13 cellular contexts compared by ENCODE assay signal in the genomic region with DNA sequence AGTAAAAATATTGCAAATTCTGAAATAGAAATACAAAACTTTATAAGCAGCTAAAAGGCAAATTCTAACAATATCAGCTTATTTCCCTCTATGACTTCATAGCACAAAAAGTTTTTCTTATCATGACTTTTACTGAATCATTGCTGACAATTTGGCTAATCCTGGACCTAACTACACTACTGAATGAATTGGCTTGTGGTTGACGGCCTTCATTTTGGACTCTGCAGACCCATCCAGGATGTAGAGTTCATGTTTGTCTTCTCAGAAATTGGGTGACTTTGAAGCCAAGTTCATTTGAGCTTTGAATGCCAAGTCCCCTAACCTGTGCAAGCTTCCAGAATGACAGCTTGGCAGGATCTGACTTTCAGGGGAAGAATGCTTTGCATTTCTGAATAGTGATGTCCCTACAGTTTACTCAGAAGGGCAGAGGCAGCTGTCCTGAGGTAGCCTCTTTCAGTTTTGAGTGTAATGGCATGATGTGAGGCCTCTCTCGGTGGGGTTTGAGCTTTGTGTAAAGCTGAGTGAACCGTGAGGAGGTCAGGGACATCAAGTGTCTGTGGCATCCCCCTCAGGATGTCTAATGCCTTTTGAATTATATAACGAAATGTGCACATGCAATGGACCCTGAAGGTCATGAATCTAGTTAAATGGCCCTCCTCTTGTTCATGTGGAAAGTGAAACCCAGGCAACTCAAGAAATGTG. TPM values are rescaled to one million over a fixed set of nuclear protein-coding genes. Genes with fewer than 3 reads are reported as not detected.
DNase-seq lines count a peak whose midpoint lies in the region; ATAC-seq and TF ChIP-seq lines count a peak whose summit lies in the region.
"Had no signal": no experiment of that assay in that cellular context is flagged by ENCODE, and none has a peak within 500 bp of the region (broad histone marks: within the 10 kb centered on the region; RNA-seq: fewer than 3 reads in every experiment).

No MANE protein-coding gene starts in this region.

- peaks cover 51% of the 10 kb centered on the region for H3K4me1 Mint-ChIP-seq in HFFc6 (ENCODE audit: low read depth)
- H3K4me1 Mint-ChIP-seq in activated CD4-positive, alpha-beta T cell treated with anti-CD3 and anti-CD28 coated beads, Interleukin-2, amount 10 ng/mL, durations not matched to agents 24 days and 14 days: no peaks in the 10 kb centered on the region

- 58 to 62% methylated on average over 4 of the region's 4 CpGs for whole genome bisulfite sequencing in heart right ventricle, 2 donors
- WGBS in spleen, 5 donors: 54 to 70% (median 63%) methylated on average over 4 of the region's 4 CpGs

- H3K4me3 ChIP-seq in GM12864 (ENCODE audit: low read depth, low read length): no peak overlapping the region
- H3K4me3 ChIP-seq in heart right ventricle: no peak overlapping the region
- no peak overlapping the region for H3K4me3 ChIP-seq in spleen
- H3K4me3 ChIP-seq: esophagus squamous epithelium, upper lobe of right lung had no signal

- H3K27me3 ChIP-seq in heart right ventricle: no peaks in the 10 kb centered on the region
- H3K27me3 ChIP-seq in spleen (replicated peaks in 1 of 7): no peaks in the 10 kb centered on the region
- H3K27me3 ChIP-seq: esophagus squamous epithelium, upper lobe of right lung had no signal

- peak overlapping the region; percentile 84 for H3K27ac Mint-ChIP-seq in HFFc6
- H3K27ac Mint-ChIP-seq in activated CD4-positive, alpha-beta T cell treated with anti-CD3 and anti-CD28 coated beads, Interleukin-2, amount 10 ng/mL, durations not matched to agents 24 days and 14 days: no peak overlapping the region

- H3K36me3 ChIP-seq in heart right ventricle (peaks cover 0 to 51% (median 0%) of the 10 kb centered on the region in 9 donors), spleen (no peaks in the 10 kb centered on the region)
- H3K36me3 ChIP-seq: esophagus squamous epithelium had no signal

- ATAC-seq in heart right ventricle: peak in 5 of 8 donors; percentile 29 to 63 (median 59)
- ATAC-seq: upper lobe of right lung had no signal

- peak; percentile 5 for DNase-seq in GM12864 (ENCODE audit: low read depth)
- DNase-seq in HFFc6: peak; percentile 41
- peak; percentile 17 for DNase-seq in NCI-H526 treated with DMSO at 0.1 percent for 48 hours (lab: John Stamatoyannopoulos, UW)
- DNase-seq in heart right ventricle: no peak
- DNase-seq in spleen: no peak
- no peak for DNase-seq in NCI-H748 treated with DMSO at 0.1 percent for 48 hours (lab: John Stamatoyannopoulos, UW)
- DNase-seq in SHP77 treated with DMSO at 0.1 percent for 48 hours (lab: John Stamatoyannopoulos, UW): no peak
- no peak for DNase-seq in activated CD4-positive, alpha-beta T cell treated with anti-CD3 and anti-CD28 coated beads, Interleukin-2, amount 10 ng/mL, durations not matched to agents 24 days and 14 days
- DNase-seq: esophagus squamous epithelium, GDM1, NCI-H1105 treated with DMSO at 0.1 percent for 48 hours, T-helper 9 cell, upper lobe of right lung had no signal

- no peaks in the 10 kb centered on the region for H3K27me3 Mint-ChIP-seq in HFFc6 (ENCODE audit: insufficient read depth)
- no peaks in the 10 kb centered on the region for H3K27me3 Mint-ChIP-seq in activated CD4-positive, alpha-beta T cell treated with anti-CD3 and anti-CD28 coated beads, Interleukin-2, amount 10 ng/mL, durations not matched to agents 24 days and 14 days

- no peaks in the 10 kb centered on the region for H3K9me3 Mint-ChIP-seq in HFFc6
- no peaks in the 10 kb centered on the region for H3K9me3 Mint-ChIP-seq in activated CD4-positive, alpha-beta T cell treated with anti-CD3 and anti-CD28 coated beads, Interleukin-2, amount 10 ng/mL, durations not matched to agents 24 days and 14 days

- no peak for TF ChIP-seq CTCF in GM12864 (IDR thresholded peaks at IDR 0.05; ENCODE audit: low read depth, low read length, missing control alignments)
- no peak for TF ChIP-seq CTCF in HFFc6 (IDR thresholded peaks at IDR 0.05)
- no peak for TF ChIP-seq CTCF in heart right ventricle (IDR thresholded peaks at IDR 0.05)
- no peak for TF ChIP-seq CTCF in spleen (IDR thresholded peaks at IDR 0.05 in 8 of 11, conservative IDR thresholded peaks at IDR 0.05 in 3 of 11)

- peak overlapping the region; percentile 57; the same call in 1 of the 2 replicates for H3K4me3 Mint-ChIP-seq in HFFc6
- H3K4me3 Mint-ChIP-seq in activated CD4-positive, alpha-beta T cell treated with anti-CD3 and anti-CD28 coated beads, Interleukin-2, amount 10 ng/mL, durations not matched to agents 24 days and 14 days: no peak overlapping the region

- no peaks in the 10 kb centered on the region for H3K9me3 ChIP-seq in heart right ventricle
- H3K9me3 ChIP-seq in spleen: no peaks in the 10 kb centered on the region
- H3K9me3 ChIP-seq: esophagus squamous epithelium, upper lobe of right lung had no signal

- intact Hi-C loops in heart right ventricle (cut with DNase I): no loop called here
- intact Hi-C loops in spleen (cut with DNase I; ENCODE audit: low total_unique reads): no loop called here
- intact Hi-C loops in activated CD4-positive, alpha-beta T cell treated with anti-CD3 and anti-CD28 coated beads, Interleukin-2, amount 10 ng/mL, durations not matched to agents 24 days and 14 days (cut with micrococcal nuclease): no loop called here

- no peak for TF ChIP-seq POLR2A in spleen (IDR thresholded peaks at IDR 0.05)

- H3K27ac ChIP-seq in heart right ventricle (peak overlapping the region in 3 of 10 donors; percentile 15 to 53 (median 37)), spleen (no peak overlapping the region)
- H3K27ac ChIP-seq: esophagus squamous epithelium, upper lobe of right lung had no signal

- H3K4me1 ChIP-seq in heart right ventricle: peaks cover 0 to 42% (median 3%) of the 10 kb centered on the region in 9 donors
- peaks cover 0 to 16% (median 6%) of the 10 kb centered on the region in 6 donors for H3K4me1 ChIP-seq in spleen
- H3K4me1 ChIP-seq: esophagus squamous epithelium, upper lobe of right lung had no signal

- H3K36me3 Mint-ChIP-seq in HFFc6 (ENCODE audit: low read depth): peaks cover 8% of the 10 kb centered on the region; the same call in 1 of the 2 replicates
- no peaks in the 10 kb centered on the region for H3K36me3 Mint-ChIP-seq in activated CD4-positive, alpha-beta T cell treated with anti-CD3 and anti-CD28 coated beads, Interleukin-2, amount 10 ng/mL, durations not matched to agents 24 days and 14 days (ENCODE audit: low read depth)

RNA-seq across cellular contexts. Expression of gene EFEMP1, which starts 48.0 kb away (rescaled TPM):
- 10 to 100 TPM; 42.1 to 63.5 (median 51.9) TPM for total RNA-seq in HFFc6 (2021; fragmentation: NEBNext Ultra II Directional; extraction: Animal tissue kit (Norgen Biotek cat#: 25700))
- total RNA-seq in heart right ventricle: 100 to 1,000 TPM in 1 of 10 donors, 10 to 100 TPM in 9; 18.6 to 157 (median 32.5) TPM
- 10 to 100 TPM; 15.7 to 46.9 TPM for polyA plus RNA-seq in heart right ventricle
- total RNA-seq in spleen: 100 to 1,000 TPM in 3 of 7 donors, 10 to 100 TPM in 4; 21.8 to 155 (median 79.8) TPM
- 10 to 100 TPM in 2 of 3 donors, 1 to 10 TPM in 1; 9.8 to 22.8 (median 12.5) TPM for polyA plus RNA-seq in spleen
- not detected in 2 replicates for total RNA-seq in activated CD4-positive, alpha-beta T cell treated with anti-CD3 and anti-CD28 coated beads, Interleukin-2, amount 10 ng/mL, durations not matched to agents 24 days and 14 days

Comparison
In these comparisons a context has a peak if more than half of its experiments do, and no peak if none do; other contexts are left out.
1. DNase-seq: peak in GM12864 (single experiment), HFFc6 (single experiment) and NCI-H526 treated with DMSO at 0.1 percent for 48 hours (single experiment); none in heart right ventricle (0 of 2), spleen (single experiment), NCI-H748 treated with DMSO at 0.1 percent for 48 hours (single experiment), SHP77 treated with DMSO at 0.1 percent for 48 hours (single experiment) and activated CD4-positive, alpha-beta T cell treated with anti-CD3 and anti-CD28 coated beads, Interleukin-2, amount 10 ng/mL, durations not matched to agents 24 days and 14 days (single experiment).
2. RNA of gene EFEMP1, which starts 48.0 kb away (total RNA-seq): 21.8 to 155 TPM in spleen, 42.1 to 63.5 TPM in HFFc6 and 18.6 to 157 TPM in heart right ventricle; not detected in activated CD4-positive, alpha-beta T cell treated with anti-CD3 and anti-CD28 coated beads, Interleukin-2, amount 10 ng/mL, durations not matched to agents 24 days and 14 days; every median in the first group is over 10 times any median in the second.